ENCODE assay signal across 8 cellular contexts in the genomic region with DNA sequence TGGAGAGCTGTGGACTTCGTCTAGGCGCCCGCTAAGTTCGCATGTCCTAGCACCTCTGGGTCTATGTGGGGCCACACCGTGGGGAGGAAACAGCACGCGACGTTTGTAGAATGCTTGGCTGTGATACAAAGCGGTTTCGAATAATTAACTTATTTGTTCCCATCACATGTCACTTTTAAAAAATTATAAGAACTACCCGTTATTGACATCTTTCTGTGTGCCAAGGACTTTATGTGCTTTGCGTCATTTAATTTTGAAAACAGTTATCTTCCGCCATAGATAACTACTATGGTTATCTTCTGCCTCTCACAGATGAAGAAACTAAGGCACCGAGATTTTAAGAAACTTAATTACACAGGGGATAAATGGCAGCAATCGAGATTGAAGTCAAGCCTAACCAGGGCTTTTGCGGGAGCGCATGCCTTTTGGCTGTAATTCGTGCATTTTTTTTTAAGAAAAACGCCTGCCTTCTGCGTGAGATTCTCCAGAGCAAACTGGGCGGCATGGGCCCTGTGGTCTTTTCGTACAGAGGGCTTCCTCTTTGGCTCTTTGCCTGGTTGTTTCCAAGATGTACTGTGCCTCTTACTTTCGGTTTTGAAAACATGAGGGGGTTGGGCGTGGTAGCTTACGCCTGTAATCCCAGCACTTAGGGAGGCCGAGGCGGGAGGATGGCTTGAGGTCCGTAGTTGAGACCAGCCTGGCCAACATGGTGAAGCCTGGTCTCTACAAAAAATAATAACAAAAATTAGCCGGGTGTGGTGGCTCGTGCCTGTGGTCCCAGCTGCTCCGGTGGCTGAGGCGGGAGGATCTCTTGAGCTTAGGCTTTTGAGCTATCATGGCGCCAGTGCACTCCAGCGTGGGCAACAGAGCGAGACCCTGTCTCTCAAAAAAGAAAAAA. TPM values are rescaled to one million over a fixed set of nuclear protein-coding genes. Genes with fewer than 3 reads are reported as not detected.
A peak's percentile ranks its signal among the peaks of the same experiment; 100 is the strongest.
DNase-seq lines count a peak whose midpoint lies in the region; ATAC-seq and TF ChIP-seq lines count a peak whose summit lies in the region.

No MANE protein-coding gene starts in this region.

- H3K4me1 Mint-ChIP-seq in activated CD4-positive, alpha-beta T cell treated with anti-CD3 and anti-CD28 coated beads, Interleukin-2, amount 10 ng/mL, durations not matched to agents 7 days and 5 days: peaks cover 50% of the 10 kb centered on the region

- CTCF ChIA-PET in activated CD4-positive, alpha-beta T cell treated with anti-CD3 and anti-CD28 coated beads, Interleukin-2, amount 10 ng/mL, durations not matched to agents 7 days and 5 days (lab: Charles Lee): interaction anchor here (0.6 to 18.8 kb wide), 9 partner anchors 10 to 854 kb away, joined by 3 to 287 read pairs (median 6); partner anchors contain the start of genes SPG11 and TRIM69

- peak; percentile 4 for ATAC-seq in GM21515 (IDR thresholded peaks at IDR 0.05; ENCODE audit: unreplicated experiment)
- peak; percentile 80 for ATAC-seq in lower lobe of right lung
- no peak for ATAC-seq in GM18907 (IDR thresholded peaks at IDR 0.05; ENCODE audit: unreplicated experiment)

- intact Hi-C loops in lower lobe of right lung (cut with DNase I): no loop called here

- POLR2A ChIA-PET in activated CD4-positive, alpha-beta T cell treated with anti-CD3 and anti-CD28 coated beads, Interleukin-2, amount 10 ng/mL, durations not matched to agents 7 days and 5 days (lab: Charles Lee): interaction anchor here (0.6 to 11.7 kb wide), 9 partner anchors 10 to 165 kb away, joined by 3 to 283 read pairs (median 12); partner anchors contain the start of genes SPG11 and TRIM69

- no peaks in the 10 kb centered on the region for H3K27me3 ChIP-seq in effector memory CD4-positive, alpha-beta T cell (replicated peaks; ENCODE audit: control insufficient read depth, insufficient read depth, low read length, poor library complexity, severe bottlenecking)
- H3K27me3 ChIP-seq in lower lobe of right lung (ENCODE audit: low read depth): no peaks in the 10 kb centered on the region

- TF ChIP-seq CTCF in lower lobe of right lung (IDR thresholded peaks at IDR 0.05): no peak

- no peaks in the 10 kb centered on the region for H3K27me3 Mint-ChIP-seq in activated CD4-positive, alpha-beta T cell treated with anti-CD3 and anti-CD28 coated beads, Interleukin-2, amount 10 ng/mL, durations not matched to agents 7 days and 5 days

- peaks cover 81% of the 10 kb centered on the region for H3K36me3 Mint-ChIP-seq in activated CD4-positive, alpha-beta T cell treated with anti-CD3 and anti-CD28 coated beads, Interleukin-2, amount 10 ng/mL, durations not matched to agents 7 days and 5 days (ENCODE audit: low read depth)

- peak overlapping the region; percentile 99 for H3K27ac Mint-ChIP-seq in activated CD4-positive, alpha-beta T cell treated with anti-CD3 and anti-CD28 coated beads, Interleukin-2, amount 10 ng/mL, durations not matched to agents 7 days and 5 days

- H3K36me3 ChIP-seq in effector memory CD4-positive, alpha-beta T cell (ENCODE audit: control insufficient read depth, insufficient read depth, low read length): peaks cover 52% of the 10 kb centered on the region
- peaks cover 31% of the 10 kb centered on the region for H3K36me3 ChIP-seq in lower lobe of right lung

- H3K9me3 Mint-ChIP-seq in activated CD4-positive, alpha-beta T cell treated with anti-CD3 and anti-CD28 coated beads, Interleukin-2, amount 10 ng/mL, durations not matched to agents 7 days and 5 days: peaks cover 2% of the 10 kb centered on the region

- H3K4me1 ChIP-seq in effector memory CD4-positive, alpha-beta T cell (ENCODE audit: control insufficient read depth, insufficient read depth, low read length, poor library complexity, severe bottlenecking): peaks cover 25% of the 10 kb centered on the region
- H3K4me1 ChIP-seq in lower lobe of right lung: peaks cover 61% of the 10 kb centered on the region

- peak overlapping the region; percentile 96 for H3K4me3 Mint-ChIP-seq in activated CD4-positive, alpha-beta T cell treated with anti-CD3 and anti-CD28 coated beads, Interleukin-2, amount 10 ng/mL, durations not matched to agents 7 days and 5 days

- DNase-seq in AG20443 (ENCODE audit: low spot score): peak; percentile 54
- peak; percentile 20 for DNase-seq in NCI-H748 treated with DMSO at 0.1 percent for 48 hours (lab: John Stamatoyannopoulos, UW)
- peak; percentile 85 for DNase-seq in activated CD4-positive, alpha-beta T cell treated with anti-CD3 and anti-CD28 coated beads, Interleukin-2, amount 10 ng/mL, durations not matched to agents 7 days and 5 days
- DNase-seq in effector memory CD4-positive, alpha-beta T cell: peak; percentile 43 to 61 (median 45)
- peak; percentile 75 for DNase-seq in lower lobe of right lung
- DNase-seq in stimulated activated CD8-positive, alpha-beta memory T cell treated with anti-CD3 and anti-CD28 coated beads, Interleukin-4, amount 100 ng/mL, for 48 hours: peak; percentile 69

- H3K27ac ChIP-seq in effector memory CD4-positive, alpha-beta T cell (ENCODE audit: insufficient read depth, low read length, poor library complexity, severe bottlenecking): peak overlapping the region; percentile 100
- H3K27ac ChIP-seq in lower lobe of right lung: peak overlapping the region; percentile 99

- H3K4me3 ChIP-seq in effector memory CD4-positive, alpha-beta T cell (ENCODE audit: insufficient read depth, low read depth, low read length, poor library complexity, severe bottlenecking): peak overlapping the region; percentile 100
- H3K4me3 ChIP-seq in lower lobe of right lung: peak overlapping the region; percentile 80

- no peaks in the 10 kb centered on the region for H3K9me3 ChIP-seq in effector memory CD4-positive, alpha-beta T cell (ENCODE audit: control insufficient read depth, low read length)
- H3K9me3 ChIP-seq in lower lobe of right lung: no peaks in the 10 kb centered on the region

RNA-seq across cellular contexts. Expression of gene B2M, which starts 1.0 kb away (rescaled TPM):
- total RNA-seq in activated CD4-positive, alpha-beta T cell treated with anti-CD3 and anti-CD28 coated beads, Interleukin-2, amount 10 ng/mL, durations not matched to agents 7 days and 5 days: over 10,000 TPM in 1 of 2 experiments, 1,000 to 10,000 TPM in 1; 9,253 to 11,726 TPM
- total RNA-seq in lower lobe of right lung: 4,741 TPM

RNA-seq across cellular contexts. Expression of gene PATL2, which starts 1.2 kb away (rescaled TPM):
- total RNA-seq in activated CD4-positive, alpha-beta T cell treated with anti-CD3 and anti-CD28 coated beads, Interleukin-2, amount 10 ng/mL, durations not matched to agents 7 days and 5 days: 10 to 100 TPM; 15.9 to 20.5 TPM
- total RNA-seq in lower lobe of right lung: 4.5 TPM

RNA-seq across cellular contexts. Expression of gene TRIM69, which starts 24.0 kb away (rescaled TPM):
- total RNA-seq in activated CD4-positive, alpha-beta T cell treated with anti-CD3 and anti-CD28 coated beads, Interleukin-2, amount 10 ng/mL, durations not matched to agents 7 days and 5 days: 10 to 100 TPM; 67.9 to 70.2 TPM
- 27.2 TPM for total RNA-seq in lower lobe of right lung

RNA-seq across cellular contexts. Expression of gene SPG11, which starts 48.9 kb away (rescaled TPM):
- total RNA-seq in activated CD4-positive, alpha-beta T cell treated with anti-CD3 and anti-CD28 coated beads, Interleukin-2, amount 10 ng/mL, durations not matched to agents 7 days and 5 days: 10 to 100 TPM; 69.2 to 77.6 TPM
- total RNA-seq in lower lobe of right lung: 99.7 TPM

Comparison
In these comparisons a context has a peak if more than half of its experiments do, and no peak if none do; other contexts are left out.
1. DNase-seq: peak in every context shown above with its lines; median percentile 85 in activated CD4-positive, alpha-beta T cell treated with anti-CD3 and anti-CD28 coated beads, Interleukin-2, amount 10 ng/mL, durations not matched to agents 7 days and 5 days; 75 in lower lobe of right lung; 69 in stimulated activated CD8-positive, alpha-beta memory T cell treated with anti-CD3 and anti-CD28 coated beads, Interleukin-4, amount 100 ng/mL, for 48 hours; 54 in AG20443; 45 in effector memory CD4-positive, alpha-beta T cell; 20 in NCI-H748 treated with DMSO at 0.1 percent for 48 hours.